Comparison of ENCODE assay signal across 31 cellular contexts in the genomic region with DNA sequence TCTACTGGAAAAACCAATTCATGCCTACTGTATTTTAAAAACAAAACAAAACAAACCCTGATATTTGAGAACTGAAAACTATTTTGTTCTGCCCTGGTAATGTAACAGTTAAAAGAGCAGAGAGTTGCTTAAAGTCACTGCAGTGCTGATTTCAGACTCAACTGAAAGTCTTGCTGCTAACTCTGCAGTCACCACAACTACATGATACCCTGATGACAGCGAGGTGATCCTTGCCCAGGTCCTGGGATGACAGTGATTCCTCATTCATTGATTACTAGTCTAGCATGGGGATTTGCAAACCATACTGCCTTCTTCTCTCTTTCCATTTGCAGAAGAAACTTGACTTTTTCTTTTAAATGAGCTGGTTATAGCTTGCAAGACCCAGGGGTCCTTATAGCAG.
"Had no signal": no experiment of that assay in that cellular context is flagged by ENCODE, and none has a peak within 500 bp of the region (broad histone marks: within the 10 kb centered on the region; RNA-seq: fewer than 3 reads in every experiment).

No MANE protein-coding gene starts in this region.

- H3K9me3 ChIP-seq: adrenal gland, esophagus muscularis mucosa, gastrocnemius medialis, heart left ventricle had no signal

- ATAC-seq: activated CD4-positive, CD25-positive, alpha-beta regulatory T cell treated with anti-CD3 and anti-CD28 coated beads, Interleukin-2, amount 50 U/mL, for 24 hours; activated CD8-positive, alpha-beta memory T cell treated with anti-CD3 and anti-CD28 coated beads, Interleukin-2, amount 10 ng/mL, durations not matched to agents 7 days and 5 days; activated CD8-positive, alpha-beta T cell treated with anti-CD3 and anti-CD28 coated beads, Interleukin-2, amount 10 ng/mL, durations not matched to agents 7 days and 5 days; activated naive CD8-positive, alpha-beta T cell treated with anti-CD3 and anti-CD28 coated beads, Interleukin-2, amount 50 U/mL, for 24 hours; body of pancreas; effector memory CD8-positive, alpha-beta T cell; foreskin keratinocyte; gastrocnemius medialis; heart left ventricle had no signal

- H3K4me3 ChIP-seq: adrenal gland, body of pancreas, esophagus muscularis mucosa, gastrocnemius medialis, heart left ventricle had no signal

- FAIRE-seq: colon had no signal

- DNase-seq: activated B cell treated with CpG ODN at 0.5 μM for 24 hours; activated CD4-positive, alpha-beta memory T cell treated with anti-CD3 and anti-CD28 coated beads for 36 hours; activated CD4-positive, alpha-beta T cell treated with anti-CD3 and anti-CD28 coated beads, Interleukin-2, amount 10 ng/mL, durations not matched to agents 24 days and 14 days; activated CD8-positive, alpha-beta memory T cell treated with anti-CD3 and anti-CD28 coated beads, Interleukin-2, amount 10 ng/mL, durations not matched to agents 7 days and 5 days; activated CD8-positive, alpha-beta memory T cell treated with anti-CD3 and anti-CD28 coated beads, Interleukin-2, amount 50 U/mL, for 4 hours; activated CD8-positive, alpha-beta T cell treated with anti-CD3 and anti-CD28 coated beads, Interleukin-2, amount 10 ng/mL, durations not matched to agents 7 days and 5 days; activated effector memory CD4-positive, alpha-beta T cell treated with anti-CD3 and anti-CD28 coated beads, Interleukin-2, amount 50 U/mL, for 16 hours; activated naive CD4-positive, alpha-beta T cell treated with anti-CD3 and anti-CD28 coated beads for 36 hours; activated naive CD8-positive, alpha-beta T cell treated with anti-CD3 and anti-CD28 coated beads for 36 hours; activated naive CD8-positive, alpha-beta T cell treated with anti-CD3 and anti-CD28 coated beads, Interleukin-2, amount 50 U/mL, for 24 hours; activated T-cell treated with anti-CD3 and anti-CD28 coated beads, Interleukin-2, amount 50 U/mL, for 1 hour; activated T-cell treated with anti-CD3 and anti-CD28 coated beads, Interleukin-2, amount 50 U/mL, for 48 hours; adrenal gland; amygdala; aorta; body of pancreas; caudate nucleus; cortex of kidney; dermis blood vessel endothelial cell; effector CD4-positive, alpha-beta T cell; effector memory CD8-positive, alpha-beta T cell; erythroblast; foreskin keratinocyte; gastrocnemius medialis; glutamatergic neuron; heart left ventricle; T1000; WERI-Rb-1 had no signal

- H3K36me3 ChIP-seq: adrenal gland, esophagus muscularis mucosa, heart left ventricle, WERI-Rb-1 had no signal

- H3K27ac ChIP-seq: adrenal gland, body of pancreas, esophagus muscularis mucosa, foreskin keratinocyte, gastrocnemius medialis, heart left ventricle, WERI-Rb-1 had no signal

- H3K4me1 ChIP-seq: adrenal gland, body of pancreas, esophagus muscularis mucosa, foreskin keratinocyte, heart left ventricle had no signal

- H3K27me3 ChIP-seq: adrenal gland, body of pancreas, esophagus muscularis mucosa, foreskin keratinocyte, gastrocnemius medialis, heart left ventricle had no signal
